Comparison of ENCODE assay signal across 8 cellular contexts in the genomic region with DNA sequence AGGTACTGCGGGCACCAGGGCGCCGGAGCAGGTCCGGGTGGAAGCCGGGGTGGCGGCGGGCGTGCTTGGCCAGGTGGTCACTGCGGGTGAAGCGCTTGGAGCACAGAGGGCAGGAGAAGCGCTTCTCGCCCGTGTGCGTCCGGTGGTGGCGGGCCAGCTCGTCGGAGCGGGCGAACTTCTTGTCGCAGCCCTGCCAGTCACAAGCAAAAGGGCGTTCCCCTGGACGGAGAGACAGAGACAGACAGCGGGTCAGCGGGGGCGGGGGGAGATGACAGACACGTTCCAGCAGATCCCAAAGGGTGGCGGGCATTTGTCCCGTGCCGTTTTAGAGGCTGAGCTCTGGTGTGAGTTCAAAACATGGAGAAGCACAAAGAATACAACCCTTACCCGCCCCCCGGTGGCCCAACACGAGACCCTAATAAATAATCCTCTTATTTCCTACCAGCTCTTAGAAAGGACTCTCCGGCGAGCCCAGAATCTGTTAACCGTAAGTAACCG. TPM values are rescaled to one million over a fixed set of nuclear protein-coding genes. Genes with fewer than 3 reads are reported as not detected.
DNase-seq lines count a peak whose midpoint lies in the region; ATAC-seq and TF ChIP-seq lines count a peak whose summit lies in the region.

No MANE protein-coding gene starts in this region.

- H3K27me3 ChIP-seq in BE2C: no peaks in the 10 kb centered on the region
- H3K27me3 ChIP-seq in dorsolateral prefrontal cortex: no peaks in the 10 kb centered on the region

- H3K36me3 ChIP-seq in BE2C: peaks cover 4% of the 10 kb centered on the region

- H3K27ac Mint-ChIP-seq in naive B cell: peak overlapping the region in 3 of 6 donors; percentile 47 to 86 (median 75)

- peak; percentile 80 for DNase-seq in BE2C
- DNase-seq in NCI-H82 treated with DMSO at 0.1 percent for 48 hours (lab: John Stamatoyannopoulos, UW; ENCODE audit: unreplicated experiment): peak; percentile 26
- no peak for DNase-seq in dorsolateral prefrontal cortex
- no peak for DNase-seq in naive B cell
- DNase-seq in NCI-H2196 (lab: John Stamatoyannopoulos, UW; ENCODE audit: unreplicated experiment): no peak
- DNase-seq in NCI-H2081 (lab: John Stamatoyannopoulos, UW): no peak

- no peaks in the 10 kb centered on the region for H3K9me3 Mint-ChIP-seq in naive B cell

- H3K36me3 Mint-ChIP-seq in naive B cell: no peaks in the 10 kb centered on the region

- intact Hi-C loops in dorsolateral prefrontal cortex (cut with DNase I): no loop called here

- TF ChIP-seq CTCF in BE2C (IDR thresholded peaks at IDR 0.05; ENCODE audit: low read depth, low read length): no peak
- no peak for TF ChIP-seq CTCF in dorsolateral prefrontal cortex (IDR thresholded peaks at IDR 0.05 in 54 of 56, conservative IDR thresholded peaks at IDR 0.05 in 2 of 56; ENCODE audit: low read depth in 1 of 56, partially characterized antibody in 56 of 56)

- H3K4me3 Mint-ChIP-seq in naive B cell: peak overlapping the region; percentile 53 to 87 (median 72)

- H3K9me3 ChIP-seq in BE2C: no peaks in the 10 kb centered on the region

- peaks cover 53 to 78% (median 62%) of the 10 kb centered on the region in 3 donors for H3K4me1 Mint-ChIP-seq in naive B cell

- no peaks in the 10 kb centered on the region for H3K27me3 Mint-ChIP-seq in naive B cell

- peak overlapping the region in 47 of 59 donors; percentile 13 to 92 (median 83) for H3K27ac ChIP-seq in dorsolateral prefrontal cortex

- peak overlapping the region; percentile 61 for H3K4me3 ChIP-seq in BE2C (ENCODE audit: low read depth, low read length)
- peak overlapping the region in 3 of 59 donors; percentile 60 to 66 (median 62) for H3K4me3 ChIP-seq in dorsolateral prefrontal cortex

- no peak for ATAC-seq in naive B cell (ENCODE audit: low read depth in 2 of 2)
- ATAC-seq in GM19351 (IDR thresholded peaks at IDR 0.05; ENCODE audit: unreplicated experiment): no peak
- no peak for ATAC-seq in GM21717 (IDR thresholded peaks at IDR 0.05; ENCODE audit: unreplicated experiment)

- H3K4me1 ChIP-seq in BE2C: peaks cover 40% of the 10 kb centered on the region

RNA-seq across cellular contexts. Expression of a gene that starts 6.3 kb away (rescaled TPM):
- 165 TPM for polyA plus RNA-seq in BE2C (2012; ENCODE audit: insufficient read depth, insufficient read length, low read depth)
- total RNA-seq in dorsolateral prefrontal cortex: 10 to 100 TPM; 33.1 to 84.1 (median 54.4) TPM
- 10 to 100 TPM in 1 of 6 donors, 1 to 10 TPM in 4, under 1 TPM in 1; 0.96 to 18.1 (median 5.2) TPM for polyA plus RNA-seq in naive B cell (ENCODE audit: low read depth in 6 of 6)

RNA-seq across cellular contexts. Expression of a gene that starts 8.8 kb away (rescaled TPM):
- 112 TPM for polyA plus RNA-seq in BE2C (2012; ENCODE audit: insufficient read depth, insufficient read length, low read depth)
- total RNA-seq in dorsolateral prefrontal cortex: 10 to 100 TPM; 18.4 to 58.7 (median 34.5) TPM
- polyA plus RNA-seq in naive B cell (ENCODE audit: low read depth in 6 of 6): 1 to 10 TPM in 1 of 6 donors, under 1 TPM in 5; 0.43 to 1.4 (median 0.70) TPM

RNA-seq across cellular contexts. Expression of a gene that starts 30.7 kb away (rescaled TPM):
- 324 TPM for polyA plus RNA-seq in BE2C (2012; ENCODE audit: insufficient read depth, insufficient read length, low read depth)
- 100 to 1,000 TPM in 118 of 120 experiments, 10 to 100 TPM in 2; 93.9 to 197 (median 126) TPM for total RNA-seq in dorsolateral prefrontal cortex
- 100 to 1,000 TPM in 1 of 6 donors, 10 to 100 TPM in 5; 59.4 to 113 (median 78.2) TPM for polyA plus RNA-seq in naive B cell (ENCODE audit: low read depth in 6 of 6)

RNA-seq across cellular contexts. Expression of a gene that starts 42.5 kb away (rescaled TPM):
- polyA plus RNA-seq in BE2C (2012; ENCODE audit: insufficient read depth, insufficient read length, low read depth): 0.29 TPM
- 1 to 10 TPM in 31 of 120 experiments, under 1 TPM in 87, not detected in 2; 0.11 to 2.1 (median 0.64) TPM for total RNA-seq in dorsolateral prefrontal cortex
- polyA plus RNA-seq in naive B cell (ENCODE audit: low read depth in 6 of 6): under 1 TPM in 1 of 6 donors, not detected in 5; 0.09 TPM

RNA-seq across cellular contexts. Expression of a gene that starts 50.6 kb away (rescaled TPM):
- 51.0 TPM for polyA plus RNA-seq in BE2C (2012; ENCODE audit: insufficient read depth, insufficient read length, low read depth)
- total RNA-seq in dorsolateral prefrontal cortex: 10 to 100 TPM in 3 of 120 experiments, 1 to 10 TPM in 117; 2.5 to 11.7 (median 5.9) TPM
- 1 to 10 TPM; 1.9 to 6.1 (median 3.6) TPM for polyA plus RNA-seq in naive B cell (ENCODE audit: low read depth in 6 of 6)

Comparison
In these comparisons a context has a peak if more than half of its experiments do, and no peak if none do; other contexts are left out.
1. DNase-seq: peak in BE2C (single experiment) and NCI-H82 treated with DMSO at 0.1 percent for 48 hours (single experiment); none in dorsolateral prefrontal cortex (0 of 10), naive B cell (single experiment), NCI-H2196 (single experiment) and NCI-H2081 (0 of 2).